25 cellular contexts compared by ENCODE assay signal in genomic region chr17:29847527-29847931, GRCh38.
A peak's percentile ranks its signal among the peaks of the same experiment; 100 is the strongest.
DNase-seq lines count a peak whose midpoint lies in the region; ATAC-seq and TF ChIP-seq lines count a peak whose summit lies in the region.
"Had no signal": no experiment of that assay in that cellular context is flagged by ENCODE, and none has a peak within 500 bp of the region (broad histone marks: within the 10 kb centered on the region; RNA-seq: fewer than 3 reads in every experiment).

No MANE protein-coding gene starts in this region.

- H3K4me1 ChIP-seq in endocrine pancreas (ENCODE audit: control insufficient read depth, insufficient read depth, low read length) = peaks cover 10% of the 10 kb centered on the region
- H3K4me1 ChIP-seq in breast epithelium = no peaks in the 10 kb centered on the region
- H3K4me1 ChIP-seq: ascending aorta had no signal

- intact Hi-C loops in breast epithelium (cut with DNase I; ENCODE audit: low total_unique reads) = no loop called here

- H3K4me3 ChIP-seq in endocrine pancreas (ENCODE audit: control insufficient read depth, insufficient read depth, low read length) = no peak overlapping the region
- no peak overlapping the region for H3K4me3 ChIP-seq in coronary artery
- H3K4me3 ChIP-seq in breast epithelium = no peak overlapping the region
- H3K4me3 ChIP-seq: ascending aorta, upper lobe of right lung had no signal

- no peaks in the 10 kb centered on the region for H3K27me3 ChIP-seq in endocrine pancreas (ENCODE audit: control insufficient read depth, insufficient read depth, low read length)
- H3K27me3 ChIP-seq in breast epithelium = no peaks in the 10 kb centered on the region
- H3K27me3 ChIP-seq: ascending aorta, upper lobe of right lung had no signal

- no peak for ATAC-seq in HG03139 (IDR thresholded peaks at IDR 0.05; ENCODE audit: unreplicated experiment)
- ATAC-seq: activated CD8-positive, alpha-beta T cell treated with anti-CD3 and anti-CD28 coated beads, Interleukin-2, amount 10 ng/mL, durations not matched to agents 7 days and 5 days; HCT116; natural killer cell treated with Interleukin-12 subunit alpha and Interleukin-12 subunit beta and Interleukin-15 and Interleukin-18, amount 100 ng/mL, for 72 hours; SK-N-SH treated with all-trans-retinoic acid at 6 μM for 48 hours; upper lobe of right lung had no signal

- no peak for TF ChIP-seq CTCF in coronary artery (IDR thresholded peaks at IDR 0.05)
- TF ChIP-seq CTCF in breast epithelium (IDR thresholded peaks at IDR 0.05) = no peak

- DNase-seq in DMS53 (lab: John Stamatoyannopoulos, UW) (peak; percentile 8), DMS53 treated with DMSO at 0.1 percent for 48 hours (lab: John Stamatoyannopoulos, UW; ENCODE audit: unreplicated experiment) (no peak), left kidney (ENCODE audit: low read depth, low spot score) (peak; percentile 58), retina (peak; percentile 63), coronary artery (ENCODE audit: low spot score) (no peak), breast epithelium (ENCODE audit: low spot score in 2 of 2) (no peak)
- DNase-seq: activated CD4-positive, CD25-positive, alpha-beta regulatory T cell; activated CD8-positive, alpha-beta T cell treated with anti-CD3 and anti-CD28 coated beads, Interleukin-2, amount 10 ng/mL, durations not matched to agents 7 days and 5 days; activated naive CD4-positive, alpha-beta T cell treated with anti-CD3 and anti-CD28 coated beads, Interleukin-2, amount 50 U/mL, for 16 hours; activated T-cell treated with anti-CD3 and anti-CD28 coated beads, Interleukin-2, amount 50 U/mL, for 24 hours; COR-L47; NCI-H1092; NCI-H2029 treated with DMSO at 0.1 percent for 48 hours; NCI-H510A; NK-92 treated with Interleukin-12 subunit alpha and Interleukin-12 subunit beta, amount 100 ng/mL, for 24 hours; small intestine; stimulated activated CD4-positive, alpha-beta T cell treated with anti-CD3 and anti-CD28 coated beads, Interleukin-2, amount 100 ng/mL, for 48 hours; upper lobe of right lung had no signal

- no peak for TF ChIP-seq POLR2A in breast epithelium (IDR thresholded peaks at IDR 0.05)

- no peaks in the 10 kb centered on the region for H3K36me3 ChIP-seq in endocrine pancreas (ENCODE audit: control insufficient read depth, insufficient read depth, low read length)
- no peaks in the 10 kb centered on the region for H3K36me3 ChIP-seq in breast epithelium
- H3K36me3 ChIP-seq: ascending aorta, upper lobe of right lung had no signal

- no peak overlapping the region for H3K27ac ChIP-seq in coronary artery
- H3K27ac ChIP-seq in breast epithelium = no peak overlapping the region
- H3K27ac ChIP-seq: 22Rv1, ascending aorta, upper lobe of right lung had no signal

- H3K9me3 ChIP-seq in endocrine pancreas (ENCODE audit: control insufficient read depth, low read length) = no peaks in the 10 kb centered on the region
- H3K9me3 ChIP-seq in breast epithelium = no peaks in the 10 kb centered on the region
- H3K9me3 ChIP-seq: ascending aorta, upper lobe of right lung had no signal

- peak overlapping the region; percentile 7 for H3K9ac ChIP-seq in endocrine pancreas (ENCODE audit: control insufficient read depth, insufficient read depth, low read length)

Comparison
In these comparisons a context has a peak if more than half of its experiments do, and no peak if none do; other contexts are left out.
1. DNase-seq: peak in DMS53 (single experiment), left kidney (single experiment) and retina (single experiment); none in DMS53 treated with DMSO at 0.1 percent for 48 hours (single experiment), coronary artery (single experiment) and breast epithelium (0 of 2).